In genomic region chr5:52945040-52945439, GRCh38 we compare ENCODE assay signal across 14 cellular contexts. TPM values are rescaled to one million over a fixed set of nuclear protein-coding genes. Genes with fewer than 3 reads are reported as not detected.
DNase-seq lines count a peak whose midpoint lies in the region; ATAC-seq and TF ChIP-seq lines count a peak whose summit lies in the region.
"Had no signal": no experiment of that assay in that cellular context is flagged by ENCODE, and none has a peak within 500 bp of the region (broad histone marks: within the 10 kb centered on the region; RNA-seq: fewer than 3 reads in every experiment).

No MANE protein-coding gene starts in this region.

- 12% methylated on average over 4 of the region's 4 CpGs for WGBS in prostate gland

- POLR2A ChIA-PET in OCI-LY7 (lab: Charles Lee), result interaction anchor here (0.7 kb wide), 2 partner anchors 8 to 461 kb away, joined by 3 read pairs; no protein-coding TSS in a partner anchor

- peak overlapping the region; percentile 45 for H3K4me3 Mint-ChIP-seq in Calu3 (ENCODE audit: low read depth, unreplicated experiment)
- H3K4me3 Mint-ChIP-seq: endodermal cell had no signal

- H3K27ac ChIP-seq in OCI-LY7 (ENCODE audit: low read depth, low read length, poor library complexity, severe bottlenecking), result no peak overlapping the region
- peak overlapping the region; percentile 28 to 49 for H3K27ac ChIP-seq in prostate gland
- H3K27ac ChIP-seq: RWPE1 had no signal

- no peak for DNase-seq in Calu3
- no peak for DNase-seq in OCI-LY7 (ENCODE audit: low spot score)
- no peak for DNase-seq in choroid plexus epithelial cell (ENCODE audit: low read depth)
- no peak for DNase-seq in prostate gland (ENCODE audit: low spot score)
- DNase-seq in AG08396 (ENCODE audit: low spot score), result no peak
- DNase-seq: endodermal cell; GF-D8; mesendoderm; NCI-H1092 treated with DMSO at 0.1 percent for 48 hours; stimulated activated CD4-positive, alpha-beta T cell treated with anti-CD3 and anti-CD28 coated beads, Interleukin-4, amount 100 ng/mL, for 1 hour had no signal

- H3K79me2 ChIP-seq in OCI-LY7 (ENCODE audit: insufficient read depth, low read depth, low read length), result no peaks in the 10 kb centered on the region

- no peak overlapping the region for H3K27ac Mint-ChIP-seq in Calu3 (ENCODE audit: unreplicated experiment)
- H3K27ac Mint-ChIP-seq: endodermal cell had no signal

- BruUV-seq in Calu3 (replicated peaks; lab: Mats Ljungman, UMichigan) (no TSS peak), OCI-LY7 (replicated peaks; lab: Mats Ljungman, UMichigan) (no TSS peak)

- no peaks in the 10 kb centered on the region for H3K9me3 Mint-ChIP-seq in Calu3 (ENCODE audit: low read depth, unreplicated experiment)
- H3K9me3 Mint-ChIP-seq: endodermal cell had no signal

- H3K27me3 Mint-ChIP-seq in Calu3 (ENCODE audit: unreplicated experiment), result no peaks in the 10 kb centered on the region

- H3K4me1 ChIP-seq in OCI-LY7 (ENCODE audit: insufficient read depth, low read length, poor library complexity, severe bottlenecking) (no peaks in the 10 kb centered on the region), prostate gland (replicated peaks) (no peaks in the 10 kb centered on the region)

- peak overlapping the region; percentile 36 for H3K4me3 ChIP-seq in OCI-LY7 (ENCODE audit: low read depth, low read length, poor library complexity, severe bottlenecking)
- peak overlapping the region; percentile 34 for H3K4me3 ChIP-seq in choroid plexus epithelial cell (ENCODE audit: low read depth, low read length)
- peak overlapping the region in 1 of 2 donors; percentile 3 for H3K4me3 ChIP-seq in prostate gland

- H2AFZ ChIP-seq in OCI-LY7 (ENCODE audit: low read length), result peak overlapping the region; percentile 37; the same call in 1 of the 2 replicates

- H3K27me3 ChIP-seq in prostate gland (replicated peaks; ENCODE audit: insufficient read depth), result no peaks in the 10 kb centered on the region

- no peaks in the 10 kb centered on the region for H3K36me3 Mint-ChIP-seq in Calu3 (ENCODE audit: insufficient read depth, unreplicated experiment)

- H4K20me1 ChIP-seq in OCI-LY7 (ENCODE audit: insufficient read depth, low read length), result no peaks in the 10 kb centered on the region

- H3K9me3 ChIP-seq in OCI-LY7 (ENCODE audit: low read length) (no peaks in the 10 kb centered on the region), prostate gland (no peaks in the 10 kb centered on the region)

- H3K4me1 Mint-ChIP-seq in Calu3 (ENCODE audit: low read depth, unreplicated experiment), result peaks cover 32% of the 10 kb centered on the region
- H3K4me1 Mint-ChIP-seq: endodermal cell had no signal

- H3K4me2 ChIP-seq in OCI-LY7 (ENCODE audit: low read length), result peak overlapping the region; percentile 56

- no peak for TF ChIP-seq POLR2A in prostate gland (IDR thresholded peaks at IDR 0.05)

- ATAC-seq in HG03097 (IDR thresholded peaks at IDR 0.05; ENCODE audit: low FRiP score, unreplicated experiment) (no peak), GM18861 (IDR thresholded peaks at IDR 0.05; ENCODE audit: unreplicated experiment) (no peak), GM18511 (IDR thresholded peaks at IDR 0.05; ENCODE audit: unreplicated experiment) (no peak)

- H3K36me3 ChIP-seq in OCI-LY7 (ENCODE audit: insufficient read depth, low read length) (no peaks in the 10 kb centered on the region), prostate gland (no peaks in the 10 kb centered on the region)

- CTCF ChIA-PET in Calu3 (lab: Charles Lee), result interaction anchor here (1.0 kb wide), 1 partner anchor 40 kb away, joined by 3 read pairs; no protein-coding TSS in a partner anchor
- CTCF ChIA-PET in OCI-LY7 (lab: Charles Lee; ENCODE audit: unreplicated experiment), result no interaction called here

- TF ChIP-seq CTCF in Calu3 (IDR thresholded peaks at IDR 0.05; ENCODE audit: unreplicated experiment) (no peak), OCI-LY7 (conservative IDR thresholded peaks at IDR 0.05; ENCODE audit: low read length) (no peak), choroid plexus epithelial cell (conservative IDR thresholded peaks at IDR 0.05; ENCODE audit: low read depth, low read length) (no peak), prostate gland (IDR thresholded peaks at IDR 0.05) (no peak)

- intact Hi-C loops in Calu3 (cut with micrococcal nuclease; ENCODE audit: unreplicated experiment) (loop anchor here (10.0 kb wide), 1 partner anchor 1290 kb away; no protein-coding TSS in a partner anchor), OCI-LY7 (cut with micrococcal nuclease; ENCODE audit: unreplicated experiment) (no loop called here), prostate gland (cut with DNase I) (no loop called here)

- H3K9me2 ChIP-seq in OCI-LY7 (ENCODE audit: insufficient read depth, low read length), result no peaks in the 10 kb centered on the region

RNA-seq across cellular contexts. Expression of gene ITGA2, which starts 44.1 kb away (rescaled TPM):
- 91.9 and 101 TPM in 2 replicates for total RNA-seq in Calu3 (2022)
- not detected in 2 replicates for total RNA-seq in OCI-LY7 (2014; rRNA removed; shearing (Covaris generic))
- total RNA-seq in OCI-LY7 (2022), result 0.09 TPM in 1 of 2 replicates, not detected in the other
- 10 to 100 TPM in 1 of 2 donors, 1 to 10 TPM in 1; 6.4 to 21.5 TPM for total RNA-seq in prostate gland

Comparison
In these comparisons a context has a peak if more than half of its experiments do, and no peak if none do; other contexts are left out.
1. RNA of gene ITGA2, which starts 44.1 kb away (total RNA-seq): 91.9 to 101 TPM in Calu3 and 6.4 to 21.5 TPM in prostate gland; 0.09 TPM in OCI-LY7; every median in the first group is over 4 times any median in the second.